2 cellular contexts compared by ENCODE assay signal in genomic region chr22:39144101-39144815, GRCh38.
TF ChIP-seq lines count a peak whose summit lies in the region.

No MANE protein-coding gene starts in this region.

TF ChIP-seq in IMR-90, 13 proteins besides CTCF, POLR2A, EP300 and RAD21 (continued from another document):
- TF ChIP-seq, protein P1, sequence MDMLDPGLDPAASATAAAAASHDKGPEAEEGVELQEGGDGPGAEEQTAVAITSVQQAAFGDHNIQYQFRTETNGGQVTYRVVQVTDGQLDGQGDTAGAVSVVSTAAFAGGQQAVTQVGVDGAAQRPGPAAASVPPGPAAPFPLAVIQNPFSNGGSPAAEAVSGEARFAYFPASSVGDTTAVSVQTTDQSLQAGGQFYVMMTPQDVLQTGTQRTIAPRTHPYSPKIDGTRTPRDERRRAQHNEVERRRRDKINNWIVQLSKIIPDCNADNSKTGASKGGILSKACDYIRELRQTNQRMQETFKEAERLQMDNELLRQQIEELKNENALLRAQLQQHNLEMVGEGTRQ (IDR thresholded peaks at IDR 0.05; ENCODE audit: low read depth, low read length), result no peak
- no peak for TF ChIP-seq RCOR1 (IDR thresholded peaks at IDR 0.05; ENCODE audit: insufficient replicate concordance, low read length)
- no peak for TF ChIP-seq FOS (IDR thresholded peaks at IDR 0.05; ENCODE audit: low read depth, low read length)
- no peak for TF ChIP-seq MAZ (IDR thresholded peaks at IDR 0.05; ENCODE audit: borderline replicate concordance, low read depth, low read length)
- TF ChIP-seq CHD1 (IDR thresholded peaks at IDR 0.05; ENCODE audit: low read depth, low read length), result no peak

TF ChIP-seq in neural cell, 6 proteins besides CTCF, POLR2A, EP300 and RAD21 (continued from another document):
- TF ChIP-seq, protein P2, sequence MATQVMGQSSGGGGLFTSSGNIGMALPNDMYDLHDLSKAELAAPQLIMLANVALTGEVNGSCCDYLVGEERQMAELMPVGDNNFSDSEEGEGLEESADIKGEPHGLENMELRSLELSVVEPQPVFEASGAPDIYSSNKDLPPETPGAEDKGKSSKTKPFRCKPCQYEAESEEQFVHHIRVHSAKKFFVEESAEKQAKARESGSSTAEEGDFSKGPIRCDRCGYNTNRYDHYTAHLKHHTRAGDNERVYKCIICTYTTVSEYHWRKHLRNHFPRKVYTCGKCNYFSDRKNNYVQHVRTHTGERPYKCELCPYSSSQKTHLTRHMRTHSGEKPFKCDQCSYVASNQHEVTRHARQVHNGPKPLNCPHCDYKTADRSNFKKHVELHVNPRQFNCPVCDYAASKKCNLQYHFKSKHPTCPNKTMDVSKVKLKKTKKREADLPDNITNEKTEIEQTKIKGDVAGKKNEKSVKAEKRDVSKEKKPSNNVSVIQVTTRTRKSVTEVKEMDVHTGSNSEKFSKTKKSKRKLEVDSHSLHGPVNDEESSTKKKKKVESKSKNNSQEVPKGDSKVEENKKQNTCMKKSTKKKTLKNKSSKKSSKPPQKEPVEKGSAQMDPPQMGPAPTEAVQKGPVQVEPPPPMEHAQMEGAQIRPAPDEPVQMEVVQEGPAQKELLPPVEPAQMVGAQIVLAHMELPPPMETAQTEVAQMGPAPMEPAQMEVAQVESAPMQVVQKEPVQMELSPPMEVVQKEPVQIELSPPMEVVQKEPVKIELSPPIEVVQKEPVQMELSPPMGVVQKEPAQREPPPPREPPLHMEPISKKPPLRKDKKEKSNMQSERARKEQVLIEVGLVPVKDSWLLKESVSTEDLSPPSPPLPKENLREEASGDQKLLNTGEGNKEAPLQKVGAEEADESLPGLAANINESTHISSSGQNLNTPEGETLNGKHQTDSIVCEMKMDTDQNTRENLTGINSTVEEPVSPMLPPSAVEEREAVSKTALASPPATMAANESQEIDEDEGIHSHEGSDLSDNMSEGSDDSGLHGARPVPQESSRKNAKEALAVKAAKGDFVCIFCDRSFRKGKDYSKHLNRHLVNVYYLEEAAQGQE (IDR thresholded peaks at IDR 0.05; ENCODE audit: borderline replicate concordance), result no peak
- TF ChIP-seq MXI1 (conservative IDR thresholded peaks at IDR 0.05; ENCODE audit: poor library complexity, severe bottlenecking) (no peak), POLR2AphosphoS5 (IDR thresholded peaks at IDR 0.05) (no peak), TAF1 (IDR thresholded peaks at IDR 0.05; ENCODE audit: low read depth) (no peak), SMC3 (conservative IDR thresholded peaks at IDR 0.05; ENCODE audit: poor library complexity) (no peak)
TF ChIP-seq in neural cell: peak in this region for 0.
